In genomic region chr16:87391324-87391949, GRCh38 we compare ENCODE assay signal across 8 cellular contexts. TPM values are rescaled to one million over a fixed set of nuclear protein-coding genes. Genes with fewer than 3 reads are reported as not detected.
DNase-seq lines count a peak whose midpoint lies in the region; ATAC-seq and TF ChIP-seq lines count a peak whose summit lies in the region.

No MANE protein-coding gene starts in this region.

- no peak overlapping the region for H3K27ac ChIP-seq in iPS DF 6.9 (ENCODE audit: low read length)

- no peaks in the 10 kb centered on the region for H3K9me3 Mint-ChIP-seq in activated naive CD8-positive, alpha-beta T cell treated with anti-CD3 and anti-CD28 coated beads, Interleukin-2, amount 10 ng/mL, durations not matched to agents 7 days and 5 days

- H3K4me1 Mint-ChIP-seq in activated naive CD8-positive, alpha-beta T cell treated with anti-CD3 and anti-CD28 coated beads, Interleukin-2, amount 10 ng/mL, durations not matched to agents 7 days and 5 days: peaks cover 42% of the 10 kb centered on the region

- peak overlapping the region; percentile 78 for H3K4me3 ChIP-seq in iPS DF 6.9 (ENCODE audit: low read length)
- peak overlapping the region; percentile 74 for H3K4me3 ChIP-seq in skeletal muscle satellite cell (ENCODE audit: low read length)

- ATAC-seq in activated naive CD8-positive, alpha-beta T cell treated with anti-CD3 and anti-CD28 coated beads, Interleukin-2, amount 10 ng/mL, durations not matched to agents 7 days and 5 days (ENCODE audit: low read depth): no peak

- H3K27me3 ChIP-seq in iPS DF 6.9 (ENCODE audit: control insufficient read depth, insufficient read depth, low read length): no peaks in the 10 kb centered on the region
- no peaks in the 10 kb centered on the region for H3K27me3 ChIP-seq in skeletal muscle satellite cell (ENCODE audit: control insufficient read depth, insufficient read depth, low read length)

- H3K27ac Mint-ChIP-seq in activated naive CD8-positive, alpha-beta T cell treated with anti-CD3 and anti-CD28 coated beads, Interleukin-2, amount 10 ng/mL, durations not matched to agents 7 days and 5 days: peak overlapping the region; percentile 96

- DNase-seq in DMS 273 (lab: John Stamatoyannopoulos, UW; ENCODE audit: unreplicated experiment) (peak; percentile 55), DMS 273 treated with DMSO at 0.1 percent for 48 hours (lab: John Stamatoyannopoulos, UW) (no peak), HT-29 (ENCODE audit: low spot score) (peak; percentile 38), iPS DF 6.9 (ENCODE audit: low read depth, low spot score) (no peak), GM20000 (ENCODE audit: low spot score) (no peak), SW 1271 (lab: John Stamatoyannopoulos, UW) (no peak)
- no peak for DNase-seq in activated naive CD8-positive, alpha-beta T cell treated with anti-CD3 and anti-CD28 coated beads, Interleukin-2, amount 10 ng/mL, durations not matched to agents 7 days and 5 days

- H3K36me3 ChIP-seq in iPS DF 6.9 (ENCODE audit: control insufficient read depth, insufficient read depth, low read length) (no peaks in the 10 kb centered on the region), skeletal muscle satellite cell (ENCODE audit: insufficient read depth, low read length) (no peaks in the 10 kb centered on the region)

- H3K4me2 ChIP-seq in skeletal muscle satellite cell (ENCODE audit: low read length): peak overlapping the region; percentile 92

- H3K9me3 ChIP-seq in iPS DF 6.9 (ENCODE audit: control insufficient read depth, insufficient read depth, low read length) (no peaks in the 10 kb centered on the region), skeletal muscle satellite cell (replicated peaks; ENCODE audit: low read length) (no peaks in the 10 kb centered on the region)

- H3K9ac ChIP-seq in skeletal muscle satellite cell (ENCODE audit: low read depth, low read length): peak overlapping the region; percentile 93

- POLR2A ChIA-PET in activated naive CD8-positive, alpha-beta T cell treated with anti-CD3 and anti-CD28 coated beads, Interleukin-2, amount 10 ng/mL, durations not matched to agents 7 days and 5 days (lab: Charles Lee): interaction anchor here (3.8 kb wide), 1 partner anchor 74 kb away, joined by 24 read pairs; the partner anchor contains the start of gene C16orf95

- peaks cover 3% of the 10 kb centered on the region for H3K36me3 Mint-ChIP-seq in activated naive CD8-positive, alpha-beta T cell treated with anti-CD3 and anti-CD28 coated beads, Interleukin-2, amount 10 ng/mL, durations not matched to agents 7 days and 5 days

- no CpG with 5 or more reads among the region's 44 CpGs for whole genome bisulfite sequencing in iPS DF 6.9 (ENCODE audit: insufficient coverage, insufficient read length)

- H3K4me1 ChIP-seq in iPS DF 6.9 (ENCODE audit: control insufficient read depth, insufficient read depth, low read length): peaks cover 2% of the 10 kb centered on the region; the same call in 1 of the 2 replicates
- peaks cover 47% of the 10 kb centered on the region for H3K4me1 ChIP-seq in skeletal muscle satellite cell (ENCODE audit: control insufficient read depth, insufficient read depth, low read length)

- no peak for TF ChIP-seq CTCF in GM20000 (IDR thresholded peaks at IDR 0.05; ENCODE audit: extremely low read depth, missing control alignments)

- no peaks in the 10 kb centered on the region for H3K27me3 Mint-ChIP-seq in activated naive CD8-positive, alpha-beta T cell treated with anti-CD3 and anti-CD28 coated beads, Interleukin-2, amount 10 ng/mL, durations not matched to agents 7 days and 5 days

- H3K4me3 Mint-ChIP-seq in activated naive CD8-positive, alpha-beta T cell treated with anti-CD3 and anti-CD28 coated beads, Interleukin-2, amount 10 ng/mL, durations not matched to agents 7 days and 5 days: peak overlapping the region; percentile 85

RNA-seq across cellular contexts. Expression of gene MAP1LC3B, which starts 0.7 kb away (rescaled TPM):
- 14.3 and 15.3 TPM in 2 replicates for total RNA-seq in HT-29 (2014; rRNA removed; shearing (Covaris generic))
- total RNA-seq in activated naive CD8-positive, alpha-beta T cell treated with anti-CD3 and anti-CD28 coated beads, Interleukin-2, amount 10 ng/mL, durations not matched to agents 7 days and 5 days: 10 to 100 TPM; 55.6 to 57.4 TPM
- total RNA-seq in skeletal muscle satellite cell (2012; rRNA removed): 22.3 and 25.1 TPM in 2 replicates

RNA-seq across cellular contexts. Expression of gene FBXO31, which starts 7.9 kb away (rescaled TPM):
- total RNA-seq in HT-29 (2014; rRNA removed; shearing (Covaris generic)): 26.6 and 30.8 TPM in 2 replicates
- total RNA-seq in activated naive CD8-positive, alpha-beta T cell treated with anti-CD3 and anti-CD28 coated beads, Interleukin-2, amount 10 ng/mL, durations not matched to agents 7 days and 5 days: 10 to 100 TPM; 36.6 TPM
- 21.8 and 27.4 TPM in 2 replicates for total RNA-seq in skeletal muscle satellite cell (2012; rRNA removed)

Comparison
In these comparisons a context has a peak if more than half of its experiments do, and no peak if none do; other contexts are left out.
1. DNase-seq: peak in DMS 273 (single experiment) and HT-29 (single experiment); none in DMS 273 treated with DMSO at 0.1 percent for 48 hours (single experiment), activated naive CD8-positive, alpha-beta T cell treated with anti-CD3 and anti-CD28 coated beads, Interleukin-2, amount 10 ng/mL, durations not matched to agents 7 days and 5 days (single experiment), iPS DF 6.9 (single experiment), GM20000 (single experiment) and SW 1271 (0 of 2).